1 cellular context compared by ENCODE assay signal in the genomic region with DNA sequence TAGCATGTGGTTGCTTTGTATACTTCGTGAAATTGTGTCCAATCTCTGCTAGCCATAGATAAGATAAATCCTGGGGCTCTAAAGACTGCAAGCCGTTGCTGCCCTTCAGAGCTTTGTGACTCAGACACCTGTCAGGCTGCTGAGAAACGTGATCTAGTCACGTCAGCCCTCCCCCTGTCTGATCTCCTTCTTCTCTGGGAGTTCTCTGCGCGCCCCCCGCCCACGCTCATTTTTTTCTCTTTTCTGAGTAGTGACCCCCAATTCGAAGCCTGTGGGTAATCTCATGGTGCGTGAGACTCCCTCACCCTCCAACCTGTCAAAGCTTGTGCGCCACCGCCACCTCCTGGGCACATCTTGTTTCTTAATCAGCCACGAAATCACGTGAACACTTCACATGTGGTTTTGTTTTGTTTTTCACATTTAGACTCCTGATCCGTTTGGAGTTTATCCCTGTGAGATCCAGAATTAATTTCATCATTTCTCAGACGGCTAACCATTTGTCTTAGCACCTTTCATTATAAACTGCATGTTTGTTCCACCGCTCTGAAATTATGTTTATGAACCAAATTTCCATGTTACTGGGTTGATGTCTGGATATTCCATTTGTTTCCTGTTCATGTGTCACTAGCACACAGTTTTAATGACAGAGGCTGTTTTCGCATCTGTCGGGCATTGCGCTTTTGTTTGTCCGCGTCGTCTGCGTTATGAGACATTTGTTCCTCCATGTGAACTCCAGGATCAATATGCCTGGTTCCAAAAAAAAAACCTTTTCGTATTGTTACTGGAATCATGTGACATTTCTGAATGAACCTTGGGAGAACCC.
TF ChIP-seq lines count a peak whose summit lies in the region.

No MANE protein-coding gene starts in this region.

TF ChIP-seq in K562, 482 proteins besides CTCF, POLR2A, EP300 and RAD21 (continued from another document and continues in another):
- TF ChIP-seq FOS (IDR thresholded peaks at IDR 0.05; ENCODE audit: extremely low read depth, insufficient read length) = peak; percentile 4
- TF ChIP-seq ZFP30 (CRISPR knock-in tag; IDR thresholded peaks at IDR 0.05; ENCODE audit: borderline replicate concordance) = no peak
- peak; percentile 74 for TF ChIP-seq LEF1 (IDR thresholded peaks at IDR 0.05)
- TF ChIP-seq ZNF184 (CRISPR knock-in tag; IDR thresholded peaks at IDR 0.05) = no peak
- TF ChIP-seq PKNOX1 (IDR thresholded peaks at IDR 0.05) = peak; percentile 81
- TF ChIP-seq, protein P1, sequence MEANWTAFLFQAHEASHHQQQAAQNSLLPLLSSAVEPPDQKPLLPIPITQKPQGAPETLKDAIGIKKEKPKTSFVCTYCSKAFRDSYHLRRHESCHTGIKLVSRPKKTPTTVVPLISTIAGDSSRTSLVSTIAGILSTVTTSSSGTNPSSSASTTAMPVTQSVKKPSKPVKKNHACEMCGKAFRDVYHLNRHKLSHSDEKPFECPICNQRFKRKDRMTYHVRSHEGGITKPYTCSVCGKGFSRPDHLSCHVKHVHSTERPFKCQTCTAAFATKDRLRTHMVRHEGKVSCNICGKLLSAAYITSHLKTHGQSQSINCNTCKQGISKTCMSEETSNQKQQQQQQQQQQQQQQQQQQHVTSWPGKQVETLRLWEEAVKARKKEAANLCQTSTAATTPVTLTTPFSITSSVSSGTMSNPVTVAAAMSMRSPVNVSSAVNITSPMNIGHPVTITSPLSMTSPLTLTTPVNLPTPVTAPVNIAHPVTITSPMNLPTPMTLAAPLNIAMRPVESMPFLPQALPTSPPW (CRISPR knock-in tag; IDR thresholded peaks at IDR 0.05) = peak; percentile 56
- peak; percentile 99 for TF ChIP-seq FOSL1 (tag; conservative IDR thresholded peaks at IDR 0.05)
- TF ChIP-seq ZBTB49 (CRISPR knock-in tag; IDR thresholded peaks at IDR 0.05; ENCODE audit: borderline replicate concordance) = 0 out of 2 replicates have a peak, but pooled peaks have one; percentile 27
- TF ChIP-seq ZEB2 (IDR thresholded peaks at IDR 0.05) = peak; percentile 70
- no peak for TF ChIP-seq ZC3H4 (CRISPR knock-in tag; IDR thresholded peaks at IDR 0.05; ENCODE audit: borderline replicate concordance)
- TF ChIP-seq XRCC5 (IDR thresholded peaks at IDR 0.05; ENCODE audit: low read depth, low read length) = peak; percentile 50; the same call in 1 of the 2 replicates
- peak; percentile 76 for TF ChIP-seq SMC3 (conservative IDR thresholded peaks at IDR 0.05; ENCODE audit: insufficient read depth, low read depth, low read length)
- peak; percentile 42; the same call in 1 of the 2 replicates for TF ChIP-seq NR2C1 (IDR thresholded peaks at IDR 0.05)
- no peak for TF ChIP-seq NR2C1 (tag; IDR thresholded peaks at IDR 0.05)
- TF ChIP-seq TAL1 (IDR thresholded peaks at IDR 0.05) = peak; percentile 68
- TF ChIP-seq MYC (IDR thresholded peaks at IDR 0.05; ENCODE audit: low read depth, low read length) = peak; percentile 67
- no peak for TF ChIP-seq MYC (CRISPR knock-in tag; IDR thresholded peaks at IDR 0.05; ENCODE audit: borderline replicate concordance, low read depth)
- TF ChIP-seq SMAD4 (CRISPR knock-in tag; conservative IDR thresholded peaks at IDR 0.05) = peak; percentile 75; the same call in 1 of the 2 replicates
- peak in 1 of 2 experiments; percentile 12 for TF ChIP-seq E2F6 (IDR thresholded peaks at IDR 0.05; ENCODE audit: borderline replicate concordance in 1 of 2, extremely low read depth in 1 of 2, insufficient read depth in 1 of 2, insufficient read length in 1 of 2, low read depth in 1 of 2, low read length in 1 of 2, poor library complexity in 1 of 2, severe bottlenecking in 1 of 2)
- no peak for TF ChIP-seq POLR2AphosphoS2 (IDR thresholded peaks at IDR 0.05; ENCODE audit: low read length)
- TF ChIP-seq ZNF175 (CRISPR knock-in tag; IDR thresholded peaks at IDR 0.05; ENCODE audit: low read depth) = peak; percentile 54; the same call in 1 of the 2 replicates
- TF ChIP-seq FOXK2 (conservative IDR thresholded peaks at IDR 0.05 in 1 of 2, IDR thresholded peaks at IDR 0.05 in 1 of 2; ENCODE audit: low read depth in 2 of 2) = peak; percentile 94 to 96
- peak; percentile 48; the same call in 1 of the 2 replicates for TF ChIP-seq CREB1 (IDR thresholded peaks at IDR 0.05)
- no peak; the same call in 1 of the 2 replicates for TF ChIP-seq CREB1 (CRISPR knock-in tag; IDR thresholded peaks at IDR 0.05)
- TF ChIP-seq ARNT (IDR thresholded peaks at IDR 0.05) = peak in 1 of 2 experiments; percentile 56; a peak in 1 of 4 replicates
- TF ChIP-seq ZNF134 (CRISPR knock-in tag; conservative IDR thresholded peaks at IDR 0.05) = no peak
- no peak for TF ChIP-seq CCAR2 (IDR thresholded peaks at IDR 0.05; ENCODE audit: low read depth, low read length)
- TF ChIP-seq STAG1 (CRISPR knock-in tag; IDR thresholded peaks at IDR 0.05; ENCODE audit: borderline replicate concordance) = peak; percentile 72; the same call in 1 of the 2 replicates
- no peak for TF ChIP-seq ZBTB11 (CRISPR knock-in tag; IDR thresholded peaks at IDR 0.05)
- TF ChIP-seq NONO (IDR thresholded peaks at IDR 0.05; ENCODE audit: low read depth in 2 of 2, low read length in 1 of 2) = 0 out of 4 replicates have a peak, but pooled peaks of 1 of the 2 experiments have one; percentile 15
- TF ChIP-seq L3MBTL2 (IDR thresholded peaks at IDR 0.05) = peak; percentile 68
- peak; percentile 63; the same call in 1 of the 2 replicates for TF ChIP-seq ZBTB7A (IDR thresholded peaks at IDR 0.05; ENCODE audit: borderline replicate concordance, control insufficient read depth, low read depth, low read length)
- no peak for TF ChIP-seq GTF2A2 (tag; IDR thresholded peaks at IDR 0.05)
- TF ChIP-seq FOXP1 (CRISPR knock-in tag; IDR thresholded peaks at IDR 0.05) = 0 out of 2 replicates have a peak, but pooled peaks have one; percentile 10
- peak; percentile 69; the same call in 1 of the 2 replicates for TF ChIP-seq CC2D1A (IDR thresholded peaks at IDR 0.05)
- TF ChIP-seq ZNF589 (CRISPR knock-in tag; IDR thresholded peaks at IDR 0.05; ENCODE audit: low read depth) = peak; percentile 60; the same call in 1 of the 2 replicates
- peak; percentile 23; the same call in 1 of the 2 replicates for TF ChIP-seq RNF2 (IDR thresholded peaks at IDR 0.05)
- TF ChIP-seq, protein P2, sequence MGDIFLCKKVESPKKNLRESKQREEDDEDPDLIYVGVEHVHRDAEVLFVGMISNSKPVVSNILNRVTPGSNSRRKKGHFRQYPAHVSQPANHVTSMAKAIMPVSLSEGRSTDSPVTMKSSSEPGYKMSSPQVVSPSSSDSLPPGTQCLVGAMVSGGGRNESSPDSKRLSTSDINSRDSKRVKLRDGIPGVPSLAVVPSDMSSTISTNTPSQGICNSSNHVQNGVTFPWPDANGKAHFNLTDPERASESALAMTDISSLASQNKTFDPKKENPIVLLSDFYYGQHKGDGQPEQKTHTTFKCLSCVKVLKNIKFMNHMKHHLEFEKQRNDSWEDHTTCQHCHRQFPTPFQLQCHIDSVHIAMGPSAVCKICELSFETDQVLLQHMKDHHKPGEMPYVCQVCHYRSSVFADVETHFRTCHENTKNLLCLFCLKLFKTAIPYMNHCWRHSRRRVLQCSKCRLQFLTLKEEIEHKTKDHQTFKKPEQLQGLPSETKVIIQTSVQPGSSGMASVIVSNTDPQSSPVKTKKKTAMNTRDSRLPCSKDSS (IDR thresholded peaks at IDR 0.05; ENCODE audit: low read depth, partially characterized antibody) = peak; percentile 40
- peak; percentile 61; the same call in 1 of the 2 replicates for TF ChIP-seq SMARCC2 (IDR thresholded peaks at IDR 0.05; ENCODE audit: low read depth)
- TF ChIP-seq CBX3 (IDR thresholded peaks at IDR 0.05; ENCODE audit: borderline replicate concordance in 1 of 2, low read length in 2 of 2) = 0 out of 3 replicates have a peak, but pooled peaks of 1 of the 2 experiments have one; percentile 27
- peak; percentile 93 for TF ChIP-seq HDAC2 (IDR thresholded peaks at IDR 0.05)
- TF ChIP-seq ZNF384 (IDR thresholded peaks at IDR 0.05; ENCODE audit: low read depth, low read length) = peak; percentile 52; the same call in 1 of the 2 replicates
- TF ChIP-seq THRAP3 (IDR thresholded peaks at IDR 0.05; ENCODE audit: borderline replicate concordance) = peak; percentile 73; the same call in 1 of the 2 replicates
- TF ChIP-seq CREB5 (CRISPR knock-in tag; IDR thresholded peaks at IDR 0.05) = no peak
- TF ChIP-seq RB1 (IDR thresholded peaks at IDR 0.05; ENCODE audit: low read depth) = peak; percentile 52; the same call in 1 of the 2 replicates
- TF ChIP-seq CBFA2T2 (conservative IDR thresholded peaks at IDR 0.05) = peak; percentile 69
- TF ChIP-seq ARID2 (IDR thresholded peaks at IDR 0.05) = peak; percentile 88
- TF ChIP-seq, protein P3, sequence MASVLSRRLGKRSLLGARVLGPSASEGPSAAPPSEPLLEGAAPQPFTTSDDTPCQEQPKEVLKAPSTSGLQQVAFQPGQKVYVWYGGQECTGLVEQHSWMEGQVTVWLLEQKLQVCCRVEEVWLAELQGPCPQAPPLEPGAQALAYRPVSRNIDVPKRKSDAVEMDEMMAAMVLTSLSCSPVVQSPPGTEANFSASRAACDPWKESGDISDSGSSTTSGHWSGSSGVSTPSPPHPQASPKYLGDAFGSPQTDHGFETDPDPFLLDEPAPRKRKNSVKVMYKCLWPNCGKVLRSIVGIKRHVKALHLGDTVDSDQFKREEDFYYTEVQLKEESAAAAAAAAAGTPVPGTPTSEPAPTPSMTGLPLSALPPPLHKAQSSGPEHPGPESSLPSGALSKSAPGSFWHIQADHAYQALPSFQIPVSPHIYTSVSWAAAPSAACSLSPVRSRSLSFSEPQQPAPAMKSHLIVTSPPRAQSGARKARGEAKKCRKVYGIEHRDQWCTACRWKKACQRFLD (CRISPR knock-in tag; IDR thresholded peaks at IDR 0.05) = peak; percentile 70
- TF ChIP-seq HOXB6 (CRISPR knock-in tag; IDR thresholded peaks at IDR 0.05; ENCODE audit: borderline replicate concordance) = no peak
- no peak for TF ChIP-seq POLR3G (IDR thresholded peaks at IDR 0.05; ENCODE audit: extremely low read depth, insufficient read length, insufficient replicate concordance)
